ENCODE assay signal across 13 cellular contexts in the genomic region with DNA sequence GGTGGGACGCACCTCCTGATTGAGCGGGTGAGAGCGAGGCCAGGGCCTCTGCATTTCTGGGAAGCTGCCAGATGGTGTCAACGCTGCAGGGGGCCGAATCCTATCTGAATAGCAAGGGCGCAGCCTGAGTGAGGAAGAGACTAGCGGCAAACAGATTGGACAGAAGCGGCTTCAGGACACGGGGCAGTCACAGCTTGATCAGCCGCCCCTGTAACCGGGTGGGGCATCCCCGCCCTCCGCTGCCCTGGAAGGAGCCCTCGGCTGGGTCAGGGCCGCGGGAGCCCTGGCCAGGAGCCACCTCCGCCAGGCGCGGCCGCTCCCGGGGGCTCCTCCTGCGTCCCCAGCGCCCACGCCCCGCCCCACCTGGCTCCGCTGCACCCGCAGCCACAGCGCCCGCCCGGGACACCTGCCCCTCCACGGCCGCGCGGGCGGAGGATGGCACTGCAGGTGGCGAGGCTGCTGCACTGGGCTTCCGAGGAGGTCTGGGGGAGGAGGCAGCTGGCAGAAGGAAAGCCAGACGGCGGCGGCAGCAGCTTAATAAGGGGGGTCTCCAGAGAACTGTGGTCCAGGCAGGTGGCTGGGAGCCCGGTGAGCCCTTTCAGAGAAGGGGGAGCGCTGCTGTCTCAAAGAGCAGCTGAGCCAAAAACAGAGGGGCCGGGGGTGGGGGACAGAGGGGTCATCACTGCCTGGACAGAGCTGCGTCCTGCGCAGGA. TPM values are rescaled to one million over a fixed set of nuclear protein-coding genes. Genes with fewer than 3 reads are reported as not detected.
A peak's percentile ranks its signal among the peaks of the same experiment; 100 is the strongest.
DNase-seq lines count a peak whose midpoint lies in the region; ATAC-seq and TF ChIP-seq lines count a peak whose summit lies in the region.
"Had no signal": no experiment of that assay in that cellular context is flagged by ENCODE, and none has a peak within 500 bp of the region (broad histone marks: within the 10 kb centered on the region; RNA-seq: fewer than 3 reads in every experiment).

No MANE protein-coding gene starts in this region.

- peaks cover 28% of the 10 kb centered on the region for H3K27me3 Mint-ChIP-seq in nephron (ENCODE audit: low read depth)

- ATAC-seq in HG03097 (IDR thresholded peaks at IDR 0.05; ENCODE audit: low FRiP score, unreplicated experiment): no peak

- H3K36me3 Mint-ChIP-seq in nephron (ENCODE audit: low read depth): no peaks in the 10 kb centered on the region

- no peaks in the 10 kb centered on the region for H3K9me3 Mint-ChIP-seq in nephron

- H3K4me1 Mint-ChIP-seq in nephron: peaks cover 26% of the 10 kb centered on the region

- no peak for TF ChIP-seq CTCF in nephron (IDR thresholded peaks at IDR 0.05; ENCODE audit: unreplicated experiment in 3 of 3)

- peak overlapping the region; percentile 71 to 79 (median 71) for H3K4me3 Mint-ChIP-seq in nephron

- H3K27ac Mint-ChIP-seq in nephron: no peak overlapping the region

- DNase-seq in DMS79 treated with DMSO at 0.1 percent for 48 hours (lab: John Stamatoyannopoulos, UW): peak; percentile 56
- DNase-seq in NCI-H146 (lab: John Stamatoyannopoulos, UW): peak; percentile 71
- peak; percentile 65 for DNase-seq in ecto neural progenitor cell (ENCODE audit: low spot score)
- DNase-seq in NCI-H774 (lab: John Stamatoyannopoulos, UW): no peak
- DNase-seq in dermis blood vessel endothelial cell: no peak
- DNase-seq in activated gamma-delta T cell (lab: John Stamatoyannopoulos, UW): no peak
- DNase-seq: activated CD4-positive, alpha-beta T cell treated with anti-CD3 and anti-CD28 coated beads for 4 hours; activated effector memory CD4-positive, alpha-beta T cell treated with Interleukin-2 at 50 U/mL for 16 hours; Calu3; transverse colon had no signal

RNA-seq across cellular contexts. Expression of a gene that starts 18.9 kb away (rescaled TPM):
- total RNA-seq in dermis blood vessel endothelial cell: not detected in 2 replicates
- total RNA-seq: Calu3, dermis microvascular lymphatic vessel endothelial cell had no signal

Comparison
In these comparisons a context has a peak if more than half of its experiments do, and no peak if none do; other contexts are left out.
1. DNase-seq: peak in DMS79 treated with DMSO at 0.1 percent for 48 hours (single experiment), NCI-H146 (single experiment) and ecto neural progenitor cell (single experiment); none in NCI-H774 (single experiment), dermis blood vessel endothelial cell (single experiment) and activated gamma-delta T cell (single experiment).